Comparison of ENCODE assay signal across 8 cellular contexts in the genomic region with DNA sequence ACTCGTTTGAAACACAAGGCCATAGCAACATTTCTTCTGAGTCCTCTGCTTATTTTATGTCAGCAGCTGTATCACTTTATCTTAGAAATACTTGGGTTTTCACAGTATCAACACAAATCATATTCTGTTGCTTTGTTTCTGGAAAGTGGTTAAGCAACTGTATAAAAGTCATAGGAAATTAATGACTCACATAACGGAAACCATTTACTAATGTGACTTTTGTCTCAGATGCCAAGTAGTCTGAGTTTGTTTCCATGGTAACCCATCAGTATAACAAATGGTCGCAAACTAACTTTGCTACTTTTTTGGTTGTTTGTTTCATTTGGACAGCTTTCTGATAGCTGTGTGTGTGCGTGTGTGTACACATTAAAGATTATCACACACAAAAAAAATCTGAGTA. TPM values are rescaled to one million over a fixed set of nuclear protein-coding genes. Genes with fewer than 3 reads are reported as not detected.
DNase-seq lines count a peak whose midpoint lies in the region; ATAC-seq and TF ChIP-seq lines count a peak whose summit lies in the region.

No MANE protein-coding gene starts in this region.

- H3K27ac ChIP-seq in SK-N-SH (ENCODE audit: low read depth in 2 of 2, low read length in 1 of 2), result peak overlapping the region; percentile 70 to 82; a peak in 3 of 4 replicates
- peak overlapping the region; percentile 13 to 76 (median 64) for H3K27ac ChIP-seq in sigmoid colon

- intact Hi-C loops in sigmoid colon (cut with DNase I), result no loop called here

- peak overlapping the region; percentile 52; the same call in 1 of the 2 replicates for H3K9ac ChIP-seq in SK-N-SH

- H3K4me1 ChIP-seq in SK-N-SH (ENCODE audit: control insufficient read depth in 1 of 2, insufficient read depth in 2 of 2, low read depth in 1 of 2, low read length in 1 of 2) (peaks cover 12 to 40% of the 10 kb centered on the region in 2 experiments), sigmoid colon (peaks cover 0 to 25% (median 11%) of the 10 kb centered on the region in 4 donors)

- peaks cover 10% of the 10 kb centered on the region for H3K79me2 ChIP-seq in SK-N-SH (ENCODE audit: insufficient read depth)

- peaks cover 13% of the 10 kb centered on the region for H3F3A ChIP-seq in SK-N-SH (replicated peaks; ENCODE audit: insufficient read depth)

- CTCF ChIA-PET in SK-N-SH (lab: Yijun Ruan, JAX), result no interaction called here

- no peaks in the 10 kb centered on the region for H3K27me3 ChIP-seq in SK-N-SH (ENCODE audit: insufficient read depth)
- no peaks in the 10 kb centered on the region for H3K27me3 ChIP-seq in sigmoid colon

- H3K36me3 ChIP-seq in SK-N-SH (replicated peaks in 1 of 2; ENCODE audit: control insufficient read depth in 1 of 2, insufficient read depth in 2 of 2, low read length in 1 of 2) (no peaks in the 10 kb centered on the region), sigmoid colon (no peaks in the 10 kb centered on the region)

- TF ChIP-seq CTCF in SK-N-SH (IDR thresholded peaks at IDR 0.05) (no peak), sigmoid colon (IDR thresholded peaks at IDR 0.05) (no peak)

- WGBS in SK-N-SH (ENCODE audit: low lambda C conversion rate), result 6% methylated on average over 4 of the region's 4 CpGs
- WGBS in sigmoid colon, 2 donors, result 40 to 67% methylated on average over 4 of the region's 4 CpGs

- H3K9me3 ChIP-seq in SK-N-SH (no peaks in the 10 kb centered on the region), sigmoid colon (no peaks in the 10 kb centered on the region)

- no peaks in the 10 kb centered on the region for H3K9me2 ChIP-seq in SK-N-SH

- H2AFZ ChIP-seq in SK-N-SH (ENCODE audit: low read depth), result no peak overlapping the region

- DNase-seq in GM04504 (ENCODE audit: low read depth) (peak; percentile 89), SK-N-SH (no peak), fibroblast of peridontal ligament (ENCODE audit: extremely low read depth) (peak; percentile 97), sigmoid colon (no peak), germinal center (ENCODE audit: low spot score) (no peak)
- no peak for DNase-seq in activated naive CD4-positive, alpha-beta T cell treated with Interleukin-2 at 50 U/mL for 16 hours

- no peaks in the 10 kb centered on the region for H4K20me1 ChIP-seq in SK-N-SH (ENCODE audit: insufficient read depth)

- TF ChIP-seq POLR2A in sigmoid colon (IDR thresholded peaks at IDR 0.05), result no peak

- TF ChIP-seq RAD21 in SK-N-SH (IDR thresholded peaks at IDR 0.05; ENCODE audit: low read length), result no peak

- TF ChIP-seq EP300 in SK-N-SH (IDR thresholded peaks at IDR 0.05; ENCODE audit: borderline replicate concordance in 1 of 2, low read depth in 1 of 2, low read length in 1 of 2) (peak in 1 of 2 experiments; percentile 78; a peak in 1 of 4 replicates), sigmoid colon (IDR thresholded peaks at IDR 0.05) (no peak)

- no peak for ATAC-seq in GM18520 (IDR thresholded peaks at IDR 0.05; ENCODE audit: unreplicated experiment)
- ATAC-seq in GM18909 (IDR thresholded peaks at IDR 0.05; ENCODE audit: poor library complexity, unreplicated experiment), result no peak

- H3K4me3 ChIP-seq in SK-N-SH (ENCODE audit: low read depth in 2 of 2, low read length in 1 of 2) (no peak overlapping the region; a peak in 2 of 4 replicates), sigmoid colon (no peak overlapping the region)

- POLR2A ChIA-PET in SK-N-SH (lab: Yijun Ruan, JAX), result no interaction called here

- peak overlapping the region; percentile 47 for H3K4me2 ChIP-seq in SK-N-SH

TF ChIP-seq in SK-N-SH, 30 proteins besides CTCF, POLR2A, EP300 and RAD21 (continues in another document):
- TF ChIP-seq MEF2A (IDR thresholded peaks at IDR 0.05; ENCODE audit: borderline replicate concordance, low read depth) (0 out of 2 replicates have a peak, but pooled peaks have one; percentile 30), ELF1 (IDR thresholded peaks at IDR 0.05) (no peak), YY1 (IDR thresholded peaks at IDR 0.05; ENCODE audit: low read depth) (no peak), FOXJ3 (CRISPR knock-in tag; IDR thresholded peaks at IDR 0.05) (no peak), RXRA (IDR thresholded peaks at IDR 0.05; ENCODE audit: borderline replicate concordance, low read depth) (no peak), NFIC (IDR thresholded peaks at IDR 0.05; ENCODE audit: borderline replicate concordance) (peak; percentile 89), EZH2phosphoT487 (IDR thresholded peaks at IDR 0.05; ENCODE audit: borderline replicate concordance, low read depth) (no peak), RFX5 (IDR thresholded peaks at IDR 0.05; ENCODE audit: low read length) (no peak), FOXM1 (IDR thresholded peaks at IDR 0.05; ENCODE audit: low read depth) (no peak), GABPA (IDR thresholded peaks at IDR 0.05; ENCODE audit: low read depth) (no peak), SMC3 (IDR thresholded peaks at IDR 0.05; ENCODE audit: low read depth, low read length) (no peak), TCF12 (IDR thresholded peaks at IDR 0.05) (peak; percentile 87), SIN3A (IDR thresholded peaks at IDR 0.05; ENCODE audit: borderline replicate concordance, low read depth, low read length) (no peak), TAF1 (IDR thresholded peaks at IDR 0.05; ENCODE audit: borderline replicate concordance, low read depth, low read length) (no peak), GATA2 (CRISPR knock-in tag; IDR thresholded peaks at IDR 0.05) (no peak)
- TF ChIP-seq, protein P1, sequence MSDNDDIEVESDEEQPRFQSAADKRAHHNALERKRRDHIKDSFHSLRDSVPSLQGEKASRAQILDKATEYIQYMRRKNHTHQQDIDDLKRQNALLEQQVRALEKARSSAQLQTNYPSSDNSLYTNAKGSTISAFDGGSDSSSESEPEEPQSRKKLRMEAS (IDR thresholded peaks at IDR 0.05; ENCODE audit: low read depth), result no peak
- TF ChIP-seq, protein P2, sequence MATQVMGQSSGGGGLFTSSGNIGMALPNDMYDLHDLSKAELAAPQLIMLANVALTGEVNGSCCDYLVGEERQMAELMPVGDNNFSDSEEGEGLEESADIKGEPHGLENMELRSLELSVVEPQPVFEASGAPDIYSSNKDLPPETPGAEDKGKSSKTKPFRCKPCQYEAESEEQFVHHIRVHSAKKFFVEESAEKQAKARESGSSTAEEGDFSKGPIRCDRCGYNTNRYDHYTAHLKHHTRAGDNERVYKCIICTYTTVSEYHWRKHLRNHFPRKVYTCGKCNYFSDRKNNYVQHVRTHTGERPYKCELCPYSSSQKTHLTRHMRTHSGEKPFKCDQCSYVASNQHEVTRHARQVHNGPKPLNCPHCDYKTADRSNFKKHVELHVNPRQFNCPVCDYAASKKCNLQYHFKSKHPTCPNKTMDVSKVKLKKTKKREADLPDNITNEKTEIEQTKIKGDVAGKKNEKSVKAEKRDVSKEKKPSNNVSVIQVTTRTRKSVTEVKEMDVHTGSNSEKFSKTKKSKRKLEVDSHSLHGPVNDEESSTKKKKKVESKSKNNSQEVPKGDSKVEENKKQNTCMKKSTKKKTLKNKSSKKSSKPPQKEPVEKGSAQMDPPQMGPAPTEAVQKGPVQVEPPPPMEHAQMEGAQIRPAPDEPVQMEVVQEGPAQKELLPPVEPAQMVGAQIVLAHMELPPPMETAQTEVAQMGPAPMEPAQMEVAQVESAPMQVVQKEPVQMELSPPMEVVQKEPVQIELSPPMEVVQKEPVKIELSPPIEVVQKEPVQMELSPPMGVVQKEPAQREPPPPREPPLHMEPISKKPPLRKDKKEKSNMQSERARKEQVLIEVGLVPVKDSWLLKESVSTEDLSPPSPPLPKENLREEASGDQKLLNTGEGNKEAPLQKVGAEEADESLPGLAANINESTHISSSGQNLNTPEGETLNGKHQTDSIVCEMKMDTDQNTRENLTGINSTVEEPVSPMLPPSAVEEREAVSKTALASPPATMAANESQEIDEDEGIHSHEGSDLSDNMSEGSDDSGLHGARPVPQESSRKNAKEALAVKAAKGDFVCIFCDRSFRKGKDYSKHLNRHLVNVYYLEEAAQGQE (IDR thresholded peaks at IDR 0.05; ENCODE audit: low read depth, low read length), result no peak
- TF ChIP-seq, protein P3, sequence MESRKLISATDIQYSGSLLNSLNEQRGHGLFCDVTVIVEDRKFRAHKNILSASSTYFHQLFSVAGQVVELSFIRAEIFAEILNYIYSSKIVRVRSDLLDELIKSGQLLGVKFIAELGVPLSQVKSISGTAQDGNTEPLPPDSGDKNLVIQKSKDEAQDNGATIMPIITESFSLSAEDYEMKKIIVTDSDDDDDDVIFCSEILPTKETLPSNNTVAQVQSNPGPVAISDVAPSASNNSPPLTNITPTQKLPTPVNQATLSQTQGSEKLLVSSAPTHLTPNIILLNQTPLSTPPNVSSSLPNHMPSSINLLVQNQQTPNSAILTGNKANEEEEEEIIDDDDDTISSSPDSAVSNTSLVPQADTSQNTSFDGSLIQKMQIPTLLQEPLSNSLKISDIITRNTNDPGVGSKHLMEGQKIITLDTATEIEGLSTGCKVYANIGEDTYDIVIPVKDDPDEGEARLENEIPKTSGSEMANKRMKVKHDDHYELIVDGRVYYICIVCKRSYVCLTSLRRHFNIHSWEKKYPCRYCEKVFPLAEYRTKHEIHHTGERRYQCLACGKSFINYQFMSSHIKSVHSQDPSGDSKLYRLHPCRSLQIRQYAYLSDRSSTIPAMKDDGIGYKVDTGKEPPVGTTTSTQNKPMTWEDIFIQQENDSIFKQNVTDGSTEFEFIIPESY (IDR thresholded peaks at IDR 0.05; ENCODE audit: borderline replicate concordance, low read depth), result peak; percentile 40; the same call in 1 of the 2 replicates
- TF ChIP-seq, protein P4, sequence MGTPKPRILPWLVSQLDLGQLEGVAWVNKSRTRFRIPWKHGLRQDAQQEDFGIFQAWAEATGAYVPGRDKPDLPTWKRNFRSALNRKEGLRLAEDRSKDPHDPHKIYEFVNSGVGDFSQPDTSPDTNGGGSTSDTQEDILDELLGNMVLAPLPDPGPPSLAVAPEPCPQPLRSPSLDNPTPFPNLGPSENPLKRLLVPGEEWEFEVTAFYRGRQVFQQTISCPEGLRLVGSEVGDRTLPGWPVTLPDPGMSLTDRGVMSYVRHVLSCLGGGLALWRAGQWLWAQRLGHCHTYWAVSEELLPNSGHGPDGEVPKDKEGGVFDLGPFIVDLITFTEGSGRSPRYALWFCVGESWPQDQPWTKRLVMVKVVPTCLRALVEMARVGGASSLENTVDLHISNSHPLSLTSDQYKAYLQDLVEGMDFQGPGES (IDR thresholded peaks at IDR 0.05; ENCODE audit: low read depth, low read length), result no peak

RNA-seq across cellular contexts. Expression of a gene that starts 31.0 kb away (rescaled TPM):
- 2.9 and 3.1 TPM in 2 replicates for polyA plus RNA-seq in SK-N-SH (2012; rRNA removed)
- polyA plus RNA-seq in SK-N-SH (2012; cell fraction: cytosol; rRNA removed), result 4.0 and 4.1 TPM in 2 replicates
- 1.7 and 3.2 TPM in 2 replicates for polyA plus RNA-seq in SK-N-SH (2012; cell fraction: nucleus; rRNA removed)
- total RNA-seq in sigmoid colon, result 10 to 100 TPM; 11.0 to 17.2 (median 13.4) TPM
- polyA plus RNA-seq in sigmoid colon, result 10 to 100 TPM; 10.6 to 12.0 (median 11.8) TPM

Comparison
In these comparisons a context has a peak if more than half of its experiments do, and no peak if none do; other contexts are left out.
1. DNase-seq: peak in GM04504 (single experiment) and fibroblast of peridontal ligament (single experiment); none in SK-N-SH (single experiment), sigmoid colon (single experiment), activated naive CD4-positive, alpha-beta T cell treated with Interleukin-2 at 50 U/mL for 16 hours (single experiment) and germinal center (single experiment).